Comparison of ENCODE assay signal across 27 cellular contexts in the genomic region with DNA sequence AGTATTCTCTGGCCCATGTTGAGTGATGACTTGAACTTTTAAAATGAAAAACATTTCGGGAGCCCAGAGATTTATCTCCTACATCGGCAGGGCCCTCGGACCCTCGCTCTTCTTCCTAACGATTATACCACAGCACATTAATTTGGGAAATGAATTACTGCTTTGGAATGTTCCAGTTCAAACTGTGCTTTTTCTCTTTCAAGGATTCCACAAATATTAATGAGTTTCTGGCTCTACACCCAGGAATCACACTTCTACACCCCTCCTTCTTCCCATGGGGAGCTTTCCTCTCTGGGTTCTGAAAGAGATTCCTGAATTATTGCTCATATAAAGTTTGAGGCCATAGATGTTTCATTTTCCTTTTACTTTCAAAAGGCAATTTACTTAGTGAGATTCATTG. TPM values are rescaled to one million over a fixed set of nuclear protein-coding genes. Genes with fewer than 3 reads are reported as not detected.
"Had no signal": no experiment of that assay in that cellular context is flagged by ENCODE, and none has a peak within 500 bp of the region (broad histone marks: within the 10 kb centered on the region; RNA-seq: fewer than 3 reads in every experiment).

No MANE protein-coding gene starts in this region.

- H3K27ac ChIP-seq: esophagus squamous epithelium, heart left ventricle, neural progenitor cell, ovary, right atrium auricular region, sigmoid colon, skin epidermis, testis, tibial nerve, upper lobe of right lung, vagina had no signal

- H3K4me1 Mint-ChIP-seq: stimulated activated naive B cell treated with anti-CD40 and anti-IgM and Interleukin-4, amounts not matched to agents 10 μg/mL and 1 μg/mL and 100 μg/mL, for 72 hours; stimulated activated naive CD8-positive, alpha-beta T cell treated with anti-CD3 and anti-CD28 coated beads, Interleukin-15, amount 100 ng/mL, for 72 hours had no signal

- H3K27me3 ChIP-seq: ovary, right atrium auricular region, testis, tibial nerve, upper lobe of right lung, vagina had no signal

- H3K9me3 Mint-ChIP-seq: natural killer cell treated with Interleukin-12 subunit alpha and Interleukin-12 subunit beta and Interleukin-15 and Interleukin-18, amount 100 ng/mL, for 72 hours; neural progenitor cell; stimulated activated naive B cell treated with anti-CD40 and anti-IgM and Interleukin-4, amounts not matched to agents 10 μg/mL and 1 μg/mL and 100 μg/mL, for 72 hours; stimulated activated naive CD8-positive, alpha-beta T cell treated with anti-CD3 and anti-CD28 coated beads, Interleukin-15, amount 100 ng/mL, for 72 hours had no signal

- H3K27ac Mint-ChIP-seq: natural killer cell treated with Interleukin-12 subunit alpha and Interleukin-12 subunit beta and Interleukin-15 and Interleukin-18, amount 100 ng/mL, for 72 hours; neural progenitor cell; stimulated activated naive B cell treated with anti-CD40 and anti-IgM and Interleukin-4, amounts not matched to agents 10 μg/mL and 1 μg/mL and 100 μg/mL, for 72 hours; stimulated activated naive CD8-positive, alpha-beta T cell treated with anti-CD3 and anti-CD28 coated beads, Interleukin-15, amount 100 ng/mL, for 72 hours had no signal

- ATAC-seq: heart left ventricle; left colon; left ventricle myocardium superior; natural killer cell treated with Interleukin-12 subunit alpha and Interleukin-12 subunit beta and Interleukin-15 and Interleukin-18, amount 100 ng/mL, for 72 hours; stimulated activated naive B cell treated with anti-CD40 and anti-IgM and Interleukin-4, amounts not matched to agents 10 μg/mL and 1 μg/mL and 100 μg/mL, for 72 hours; stimulated activated naive CD8-positive, alpha-beta T cell treated with anti-CD3 and anti-CD28 coated beads, Interleukin-15, amount 100 ng/mL, for 72 hours; upper lobe of right lung had no signal

- H3K36me3 ChIP-seq: esophagus squamous epithelium, heart left ventricle, neural progenitor cell, ovary, right atrium auricular region, sigmoid colon, tibial nerve, upper lobe of right lung, vagina had no signal

- H2AFZ ChIP-seq: neural progenitor cell had no signal

- H3K4me1 ChIP-seq: heart left ventricle, right atrium auricular region, sigmoid colon, testis, tibial nerve, upper lobe of right lung, vagina had no signal

- H3K9me3 ChIP-seq: esophagus squamous epithelium, heart left ventricle, ovary, right atrium auricular region, sigmoid colon, testis, tibial nerve, upper lobe of right lung, vagina had no signal

- H3K9ac ChIP-seq: neural progenitor cell had no signal

- DNase-seq: esophagus squamous epithelium; foreskin melanocyte; heart left ventricle; hippocampal formation; left colon; left ventricle myocardium superior; mesenchymal stem cell; midbrain; nucleus accumbens; ovary; sigmoid colon; stimulated activated CD4-positive, alpha-beta T cell treated with anti-CD3 and anti-CD28 coated beads, Interleukin-2, amount 100 ng/mL, for 24 hours; stimulated activated CD4-positive, alpha-beta T cell treated with anti-CD3 and anti-CD28 coated beads, Interleukin-4, amount 100 ng/mL, for 4 hours; stimulated activated naive B cell treated with anti-CD40 and anti-IgM and Interleukin-4, amounts not matched to agents 10 μg/mL and 1 μg/mL and 100 μg/mL, for 72 hours; stimulated activated naive CD8-positive, alpha-beta T cell treated with anti-CD3 and anti-CD28 coated beads, Interleukin-15, amount 100 ng/mL, for 72 hours; testis; upper lobe of right lung had no signal

- H3K4me3 Mint-ChIP-seq: natural killer cell treated with Interleukin-12 subunit alpha and Interleukin-12 subunit beta and Interleukin-15 and Interleukin-18, amount 100 ng/mL, for 72 hours; neural progenitor cell; stimulated activated naive B cell treated with anti-CD40 and anti-IgM and Interleukin-4, amounts not matched to agents 10 μg/mL and 1 μg/mL and 100 μg/mL, for 72 hours; stimulated activated naive CD8-positive, alpha-beta T cell treated with anti-CD3 and anti-CD28 coated beads, Interleukin-15, amount 100 ng/mL, for 72 hours had no signal

- H3K4me3 ChIP-seq: esophagus squamous epithelium, heart left ventricle, lung, neural progenitor cell, ovary, right atrium auricular region, sigmoid colon, skin epidermis, testis, tibial nerve, upper lobe of right lung, vagina had no signal

- H3K36me3 Mint-ChIP-seq: natural killer cell treated with Interleukin-12 subunit alpha and Interleukin-12 subunit beta and Interleukin-15 and Interleukin-18, amount 100 ng/mL, for 72 hours; neural progenitor cell; stimulated activated naive B cell treated with anti-CD40 and anti-IgM and Interleukin-4, amounts not matched to agents 10 μg/mL and 1 μg/mL and 100 μg/mL, for 72 hours had no signal

- H3K4me2 ChIP-seq: neural progenitor cell had no signal

RNA-seq across cellular contexts. Expression of gene NSG2, which starts 41.2 kb away (rescaled TPM):
- total RNA-seq: epithelial cell of proximal tubule; esophagus squamous epithelium; kidney epithelial cell; natural killer cell treated with Interleukin-12 subunit alpha and Interleukin-12 subunit beta and Interleukin-15 and Interleukin-18, amount 100 ng/mL, for 72 hours; ovary; subcutaneous adipose tissue; tibial nerve; upper lobe of right lung had no signal
